Comparison of ENCODE assay signal across 7 cellular contexts in the genomic region with DNA sequence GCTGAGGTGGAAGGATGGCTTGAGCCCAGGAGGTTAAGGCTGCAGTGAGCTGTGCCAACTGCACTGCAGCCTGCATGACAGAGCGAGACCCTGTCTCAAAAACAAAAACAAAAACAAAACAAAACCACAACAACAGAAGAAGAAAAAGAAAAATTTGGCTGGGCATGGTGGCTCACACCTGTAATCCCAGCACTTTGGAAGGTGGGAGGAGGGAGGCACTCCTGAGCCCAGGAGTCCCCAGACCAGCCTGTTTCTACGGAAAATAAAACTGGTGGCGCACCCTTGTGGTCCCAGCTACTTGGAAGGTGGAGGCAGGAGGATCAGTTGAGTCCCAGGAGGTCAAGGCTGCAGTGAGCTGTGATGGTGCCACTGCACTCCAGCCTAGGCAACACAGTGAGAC. TPM values are rescaled to one million over a fixed set of nuclear protein-coding genes. Genes with fewer than 3 reads are reported as not detected.
DNase-seq lines count a peak whose midpoint lies in the region; ATAC-seq and TF ChIP-seq lines count a peak whose summit lies in the region.
"Not testable (repeated sequence)": the region's sequence is repeated elsewhere in the genome, so short reads cannot be mapped to it uniquely, and the experiment has no call there.

No MANE protein-coding gene starts in this region.

- not testable (repeated sequence) for TF ChIP-seq CTCF in Calu3 (IDR thresholded peaks at IDR 0.05; ENCODE audit: unreplicated experiment); MCF 10A (IDR thresholded peaks at IDR 0.05; ENCODE audit: unreplicated experiment)
- peak; percentile 27 for TF ChIP-seq CTCF in neural progenitor cell (IDR thresholded peaks at IDR 0.05)

- H3K4me3 Mint-ChIP-seq in Calu3 (ENCODE audit: low read depth, unreplicated experiment) (peak overlapping the region; percentile 54), MCF 10A (ENCODE audit: unreplicated experiment) (peak overlapping the region; percentile 56), neural progenitor cell (peak overlapping the region; percentile 70)
- H3K4me3 Mint-ChIP-seq in activated CD8-positive, alpha-beta T cell treated with anti-CD3 and anti-CD28 coated beads, Interleukin-2, amount 10 ng/mL, durations not matched to agents 7 days and 5 days: peak overlapping the region; percentile 56

- not testable (repeated sequence) for H3K9me3 Mint-ChIP-seq in Calu3 (ENCODE audit: low read depth, unreplicated experiment); activated CD8-positive, alpha-beta T cell treated with anti-CD3 and anti-CD28 coated beads, Interleukin-2, amount 10 ng/mL, durations not matched to agents 7 days and 5 days (ENCODE audit: insufficient read depth); MCF 10A (ENCODE audit: unreplicated experiment); neural progenitor cell

- not testable (repeated sequence) for H3K9ac ChIP-seq in neural progenitor cell

- peaks cover 72% of the 10 kb centered on the region for H3K79me2 ChIP-seq in neural progenitor cell (ENCODE audit: low read depth)

- BruUV-seq in Calu3 (replicated peaks; lab: Mats Ljungman, UMichigan); MCF 10A (replicated peaks; lab: Mats Ljungman, UMichigan): not testable (repeated sequence)

- H3K36me3 Mint-ChIP-seq in Calu3 (ENCODE audit: insufficient read depth, unreplicated experiment) (peaks cover 48% of the 10 kb centered on the region), MCF 10A (ENCODE audit: insufficient read depth, unreplicated experiment) (peaks cover 38% of the 10 kb centered on the region)
- H3K36me3 Mint-ChIP-seq in activated CD8-positive, alpha-beta T cell treated with anti-CD3 and anti-CD28 coated beads, Interleukin-2, amount 10 ng/mL, durations not matched to agents 7 days and 5 days (ENCODE audit: low read depth): peaks cover 34% of the 10 kb centered on the region
- not testable (repeated sequence) for H3K36me3 Mint-ChIP-seq in neural progenitor cell

- DNase-seq in Calu3: peak; percentile 35
- peak; percentile 17 for DNase-seq in MG63
- peak; percentile 5 for DNase-seq in SHP77 treated with DMSO at 0.1 percent for 48 hours (lab: John Stamatoyannopoulos, UW)
- DNase-seq in activated CD8-positive, alpha-beta T cell treated with anti-CD3 and anti-CD28 coated beads, Interleukin-2, amount 10 ng/mL, durations not matched to agents 7 days and 5 days: not testable (repeated sequence)
- peak; percentile 16 for DNase-seq in MCF 10A (ENCODE audit: unreplicated experiment)
- peak; percentile 29 for DNase-seq in iPS-NIHi7 (ENCODE audit: extremely low spot score)
- DNase-seq in neural progenitor cell (ENCODE audit: low spot score): peak; percentile 39

- H3K4me1 Mint-ChIP-seq in Calu3 (ENCODE audit: low read depth, unreplicated experiment); MCF 10A (ENCODE audit: insufficient read depth, unreplicated experiment): not testable (repeated sequence)
- peaks cover 48% of the 10 kb centered on the region for H3K4me1 Mint-ChIP-seq in activated CD8-positive, alpha-beta T cell treated with anti-CD3 and anti-CD28 coated beads, Interleukin-2, amount 10 ng/mL, durations not matched to agents 7 days and 5 days (ENCODE audit: low read depth)
- H3K4me1 Mint-ChIP-seq in neural progenitor cell: peaks cover 11% of the 10 kb centered on the region

- CTCF ChIA-PET in Calu3 (lab: Charles Lee): interaction anchor here (1.1 kb wide), 1 partner anchor 19 kb away, joined by 3 read pairs; no protein-coding TSS in a partner anchor
- CTCF ChIA-PET in activated CD8-positive, alpha-beta T cell treated with anti-CD3 and anti-CD28 coated beads, Interleukin-2, amount 10 ng/mL, durations not matched to agents 7 days and 5 days (lab: Charles Lee): interaction anchor here (1.4 to 4.1 kb wide), 3 partner anchors 16 to 158 kb away, joined by 3 to 12 read pairs (median 5); no protein-coding TSS in a partner anchor
- CTCF ChIA-PET in MCF 10A (lab: Yijun Ruan, JAX): interaction anchor here (0.9 to 2.2 kb wide), 3 partner anchors 31 to 164 kb away, joined by 3 to 9 read pairs (median 6); no protein-coding TSS in a partner anchor

- H3K4me2 ChIP-seq in neural progenitor cell: not testable (repeated sequence)

- not testable (repeated sequence) for H3K27me3 ChIP-seq in MG63, neural progenitor cell

- H3F3A ChIP-seq in neural progenitor cell (ENCODE audit: low read depth): peaks cover 19% of the 10 kb centered on the region

- not testable (repeated sequence) for H3K27ac Mint-ChIP-seq in Calu3 (ENCODE audit: unreplicated experiment); MCF 10A (ENCODE audit: low read depth, unreplicated experiment)
- H3K27ac Mint-ChIP-seq in activated CD8-positive, alpha-beta T cell treated with anti-CD3 and anti-CD28 coated beads, Interleukin-2, amount 10 ng/mL, durations not matched to agents 7 days and 5 days: peak overlapping the region; percentile 65
- H3K27ac Mint-ChIP-seq in neural progenitor cell: peak overlapping the region; percentile 17

- peaks cover 48% of the 10 kb centered on the region for H4K20me1 ChIP-seq in neural progenitor cell (ENCODE audit: low read depth)

- POLR2A ChIA-PET in activated CD8-positive, alpha-beta T cell treated with anti-CD3 and anti-CD28 coated beads, Interleukin-2, amount 10 ng/mL, durations not matched to agents 7 days and 5 days (lab: Charles Lee): interaction anchor here (0.6 to 1.6 kb wide), 2 partner anchors 29 to 209 kb away, joined by 3 to 4 read pairs; no protein-coding TSS in a partner anchor
- POLR2A ChIA-PET in MCF 10A (lab: Yijun Ruan, JAX): interaction anchor here (1.5 kb wide), 1 partner anchor 29 kb away, joined by 6 read pairs; a partner anchor contains a TSS

- ATAC-seq in activated CD8-positive, alpha-beta T cell treated with anti-CD3 and anti-CD28 coated beads, Interleukin-2, amount 10 ng/mL, durations not matched to agents 7 days and 5 days: not testable (repeated sequence)

- not testable (repeated sequence) for H3K27ac ChIP-seq in neural progenitor cell

- H3K27me3 Mint-ChIP-seq in Calu3 (ENCODE audit: unreplicated experiment); activated CD8-positive, alpha-beta T cell treated with anti-CD3 and anti-CD28 coated beads, Interleukin-2, amount 10 ng/mL, durations not matched to agents 7 days and 5 days (ENCODE audit: low read depth); MCF 10A (ENCODE audit: insufficient read depth, unreplicated experiment); neural progenitor cell (ENCODE audit: insufficient read depth, low read depth): not testable (repeated sequence)

- not testable (repeated sequence) for H3K4me1 ChIP-seq in neural progenitor cell

- not testable (repeated sequence) for H3K4me3 ChIP-seq in MG63, neural progenitor cell

- H3K36me3 ChIP-seq in MG63: peaks cover 48% of the 10 kb centered on the region
- H3K36me3 ChIP-seq in neural progenitor cell: not testable (repeated sequence)

- intact Hi-C loops in Calu3 (cut with micrococcal nuclease; ENCODE audit: unreplicated experiment); MCF 10A (cut with micrococcal nuclease): not testable (repeated sequence)

- not testable (repeated sequence) for H3K9me3 ChIP-seq in MG63; neural progenitor cell (ENCODE audit: low read depth)

- not testable (repeated sequence) for H2AFZ ChIP-seq in neural progenitor cell (replicated peaks)

RNA-seq across cellular contexts. Expression of a gene that starts 2.7 kb away (rescaled TPM):
- total RNA-seq in Calu3 (2022) (272 and 280 TPM in 2 replicates), MCF 10A (2022) (295 and 339 TPM in 2 replicates), neural progenitor cell (ENCODE audit: low replicate concordance) (144 and 200 TPM in 2 replicates)
- total RNA-seq in MG63 (2014; rRNA removed; shearing (Covaris generic); ENCODE audit: low replicate concordance): 343 and 426 TPM in 2 replicates
- 100 to 1,000 TPM; 305 to 313 TPM for total RNA-seq in activated CD8-positive, alpha-beta T cell treated with anti-CD3 and anti-CD28 coated beads, Interleukin-2, amount 10 ng/mL, durations not matched to agents 7 days and 5 days

RNA-seq across cellular contexts. Expression of a gene that starts 21.4 kb away (rescaled TPM):
- 14.9 and 19.2 TPM in 2 replicates for total RNA-seq in Calu3 (2022)
- total RNA-seq in MG63 (2014; rRNA removed; shearing (Covaris generic); ENCODE audit: low replicate concordance): 9.7 and 19.0 TPM in 2 replicates
- 1 to 10 TPM; 6.5 to 7.2 TPM for total RNA-seq in activated CD8-positive, alpha-beta T cell treated with anti-CD3 and anti-CD28 coated beads, Interleukin-2, amount 10 ng/mL, durations not matched to agents 7 days and 5 days
- total RNA-seq in MCF 10A (2022): 0.17 TPM in 1 of 2 replicates, not detected in the other
- total RNA-seq in neural progenitor cell (ENCODE audit: low replicate concordance): 2.5 and 7.2 TPM in 2 replicates

RNA-seq across cellular contexts. Expression of a gene that starts 28.5 kb away (rescaled TPM):
- total RNA-seq in Calu3 (2022): 48.1 and 56.2 TPM in 2 replicates
- 22.6 and 65.2 TPM in 2 replicates for total RNA-seq in MG63 (2014; rRNA removed; shearing (Covaris generic); ENCODE audit: low replicate concordance)
- total RNA-seq in activated CD8-positive, alpha-beta T cell treated with anti-CD3 and anti-CD28 coated beads, Interleukin-2, amount 10 ng/mL, durations not matched to agents 7 days and 5 days: 10 to 100 TPM; 61.3 to 72.5 TPM
- total RNA-seq in MCF 10A (2022): 62.9 and 68.4 TPM in 2 replicates
- total RNA-seq in neural progenitor cell (ENCODE audit: low replicate concordance): 120 and 124 TPM in 2 replicates

RNA-seq across cellular contexts. Expression of a gene that starts 45.4 kb away (rescaled TPM):
- total RNA-seq in Calu3 (2022) (63.3 and 76.1 TPM in 2 replicates), MCF 10A (2022) (30.8 and 31.4 TPM in 2 replicates), neural progenitor cell (ENCODE audit: low replicate concordance) (77.7 and 106 TPM in 2 replicates)
- total RNA-seq in MG63 (2014; rRNA removed; shearing (Covaris generic); ENCODE audit: low replicate concordance): 32.8 and 42.5 TPM in 2 replicates
- 10 to 100 TPM; 55.7 to 56.7 TPM for total RNA-seq in activated CD8-positive, alpha-beta T cell treated with anti-CD3 and anti-CD28 coated beads, Interleukin-2, amount 10 ng/mL, durations not matched to agents 7 days and 5 days
